1 cellular context compared by ENCODE assay signal in genomic region chr7:96320437-96320836, GRCh38.
TF ChIP-seq lines count a peak whose summit lies in the region.

No MANE protein-coding gene starts in this region.

TF ChIP-seq in GM12878, 131 proteins besides CTCF, POLR2A, EP300 and RAD21 (continued from another document):
- TF ChIP-seq ZZZ3 (IDR thresholded peaks at IDR 0.05; ENCODE audit: control insufficient read depth, insufficient read length, low read depth) (no peak), SUPT20H (IDR thresholded peaks at IDR 0.05; ENCODE audit: borderline replicate concordance, control insufficient read depth, low read depth, low read length) (no peak)
- TF ChIP-seq, protein P1, sequence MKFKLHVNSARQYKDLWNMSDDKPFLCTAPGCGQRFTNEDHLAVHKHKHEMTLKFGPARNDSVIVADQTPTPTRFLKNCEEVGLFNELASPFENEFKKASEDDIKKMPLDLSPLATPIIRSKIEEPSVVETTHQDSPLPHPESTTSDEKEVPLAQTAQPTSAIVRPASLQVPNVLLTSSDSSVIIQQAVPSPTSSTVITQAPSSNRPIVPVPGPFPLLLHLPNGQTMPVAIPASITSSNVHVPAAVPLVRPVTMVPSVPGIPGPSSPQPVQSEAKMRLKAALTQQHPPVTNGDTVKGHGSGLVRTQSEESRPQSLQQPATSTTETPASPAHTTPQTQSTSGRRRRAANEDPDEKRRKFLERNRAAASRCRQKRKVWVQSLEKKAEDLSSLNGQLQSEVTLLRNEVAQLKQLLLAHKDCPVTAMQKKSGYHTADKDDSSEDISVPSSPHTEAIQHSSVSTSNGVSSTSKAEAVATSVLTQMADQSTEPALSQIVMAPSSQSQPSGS (IDR thresholded peaks at IDR 0.05; ENCODE audit: low read length): peak; percentile 81
